ENCODE assay signal across 8 cellular contexts in genomic region chr22:43152355-43153071, GRCh38. TPM values are rescaled to one million over a fixed set of nuclear protein-coding genes. Genes with fewer than 3 reads are reported as not detected.
DNase-seq lines count a peak whose midpoint lies in the region; ATAC-seq and TF ChIP-seq lines count a peak whose summit lies in the region.

No MANE protein-coding gene starts in this region.

- H3K27me3 Mint-ChIP-seq in HFFc6 (ENCODE audit: insufficient read depth), result peaks cover 3% of the 10 kb centered on the region; the same call in 1 of the 2 replicates

- H3K36me3 Mint-ChIP-seq in HFFc6 (ENCODE audit: low read depth), result no peaks in the 10 kb centered on the region

- no peaks in the 10 kb centered on the region for H3K9me3 ChIP-seq in iPS-18a (ENCODE audit: control insufficient read depth, low read depth, low read length)

- ATAC-seq in GM18858 (IDR thresholded peaks at IDR 0.05; ENCODE audit: unreplicated experiment), result no peak

- H3K4me3 ChIP-seq in iPS-18a (ENCODE audit: low read length), result peak overlapping the region; percentile 56

- peak; percentile 36 to 41 for DNase-seq in AML-193 (lab: John Stamatoyannopoulos, UW)
- peak; percentile 27 for DNase-seq in HFFc6
- peak; percentile 35 for DNase-seq in T-helper 22 cell (ENCODE audit: low read depth)
- DNase-seq in astrocyte of the hippocampus (ENCODE audit: low read depth, low spot score), result peak; percentile 77
- peak; percentile 55 for DNase-seq in stimulated activated CD4-positive, alpha-beta T cell treated with anti-CD3 and anti-CD28 coated beads, Interleukin-12 subunit alpha, Interleukin-12 subunit beta, amount 100 ng/mL, for 4 hours
- no peak for DNase-seq in NCI-H2227 treated with DMSO at 0.1 percent for 48 hours (lab: John Stamatoyannopoulos, UW)

- peaks cover 24% of the 10 kb centered on the region for H3K27me3 ChIP-seq in iPS-18a (ENCODE audit: control insufficient read depth, insufficient read depth, low read length)

- H3K9me3 Mint-ChIP-seq in HFFc6, result no peaks in the 10 kb centered on the region

- TF ChIP-seq CTCF in HFFc6 (IDR thresholded peaks at IDR 0.05), result no peak

- H3K27ac Mint-ChIP-seq in HFFc6, result peak overlapping the region; percentile 79

- peak overlapping the region; percentile 92 for H3K4me3 Mint-ChIP-seq in HFFc6

- H3K36me3 ChIP-seq in iPS-18a (ENCODE audit: control insufficient read depth, low read depth, low read length), result no peaks in the 10 kb centered on the region

- H3K9ac ChIP-seq in iPS-18a (ENCODE audit: low read length), result no peak overlapping the region

- peaks cover 9% of the 10 kb centered on the region for H3K4me1 ChIP-seq in iPS-18a (ENCODE audit: control insufficient read depth, low read depth, low read length)

- H3K27ac ChIP-seq in iPS-18a (ENCODE audit: low read length), result no peak overlapping the region

- peaks cover 12% of the 10 kb centered on the region for H3K4me1 Mint-ChIP-seq in HFFc6 (ENCODE audit: low read depth)

RNA-seq across cellular contexts. Expression of gene TSPO, which starts 1.2 kb away (rescaled TPM):
- 100 to 1,000 TPM; 325 to 442 (median 361) TPM for total RNA-seq in HFFc6 (2021; fragmentation: NEBNext Ultra II Directional; extraction: Animal tissue kit (Norgen Biotek cat#: 25700))

RNA-seq across cellular contexts. Expression of gene MCAT, which starts 9.3 kb away (rescaled TPM):
- 10 to 100 TPM; 15.1 to 16.6 (median 15.6) TPM for total RNA-seq in HFFc6 (2021; fragmentation: NEBNext Ultra II Directional; extraction: Animal tissue kit (Norgen Biotek cat#: 25700))

RNA-seq across cellular contexts. Expression of gene TTLL12, which starts 34.4 kb away (rescaled TPM):
- total RNA-seq in HFFc6 (2021; fragmentation: NEBNext Ultra II Directional; extraction: Animal tissue kit (Norgen Biotek cat#: 25700)), result 10 to 100 TPM; 33.9 to 42.4 (median 38.7) TPM

RNA-seq across cellular contexts. Expression of gene BIK, which starts 42.0 kb away (rescaled TPM):
- under 1 TPM in 1 of 6 experiments, not detected in 5; 0.20 TPM for total RNA-seq in HFFc6 (2021; fragmentation: NEBNext Ultra II Directional; extraction: Animal tissue kit (Norgen Biotek cat#: 25700))
